In genomic region chr7:68399991-68400590, GRCh38 we compare ENCODE assay signal across 27 cellular contexts.
"Had no signal": no experiment of that assay in that cellular context is flagged by ENCODE, and none has a peak within 500 bp of the region (broad histone marks: within the 10 kb centered on the region; RNA-seq: fewer than 3 reads in every experiment).

No MANE protein-coding gene starts in this region.

- ATAC-seq: naive thymus-derived CD8-positive, alpha-beta T cell; natural killer cell treated with Interleukin-12 subunit alpha and Interleukin-12 subunit beta and Interleukin-15 and Interleukin-18, amount 100 ng/mL, for 72 hours; pancreas; right cardiac atrium; right lobe of liver; stimulated activated effector memory CD8-positive, alpha-beta T cell treated with anti-CD3 and anti-CD28 coated beads, Interleukin-12 subunit alpha, Interleukin-12 subunit beta, amount 100 ng/mL, for 72 hours; stimulated activated naive B cell treated with anti-CD40 and anti-IgM and Interleukin-4, amounts not matched to agents 10 μg/mL and 1 μg/mL and 100 μg/mL, for 72 hours had no signal

- H3K27me3 Mint-ChIP-seq: naive thymus-derived CD8-positive, alpha-beta T cell; natural killer cell treated with Interleukin-12 subunit alpha and Interleukin-12 subunit beta and Interleukin-15 and Interleukin-18, amount 100 ng/mL, for 72 hours; stimulated activated naive B cell treated with anti-CD40 and anti-IgM and Interleukin-4, amounts not matched to agents 10 μg/mL and 1 μg/mL and 100 μg/mL, for 72 hours; stimulated activated naive CD8-positive, alpha-beta T cell treated with anti-CD3 and anti-CD28 coated beads, Interleukin-15, Interleukin-2, amounts not matched to agents 100 ng/mL and 50 ng/mL, for 24 hours had no signal

- H3K27ac Mint-ChIP-seq: naive thymus-derived CD8-positive, alpha-beta T cell; natural killer cell treated with Interleukin-12 subunit alpha and Interleukin-12 subunit beta and Interleukin-15 and Interleukin-18, amount 100 ng/mL, for 72 hours; nephron progenitor cell; stimulated activated effector memory CD8-positive, alpha-beta T cell treated with anti-CD3 and anti-CD28 coated beads, Interleukin-12 subunit alpha, Interleukin-12 subunit beta, amount 100 ng/mL, for 72 hours; stimulated activated naive B cell treated with anti-CD40 and anti-IgM and Interleukin-4, amounts not matched to agents 10 μg/mL and 1 μg/mL and 100 μg/mL, for 72 hours; stimulated activated naive CD8-positive, alpha-beta T cell treated with anti-CD3 and anti-CD28 coated beads, Interleukin-15, Interleukin-2, amounts not matched to agents 100 ng/mL and 50 ng/mL, for 24 hours had no signal

- H3K4me3 ChIP-seq: pancreas, prostate gland, right lobe of liver, sigmoid colon, stomach, thoracic aorta, thyroid gland, tibial nerve, upper lobe of left lung, uterus had no signal

- H3K27me3 ChIP-seq: neutrophil, pancreas, right lobe of liver, sigmoid colon, stomach, thyroid gland, tibial nerve, upper lobe of left lung, uterus had no signal

- FAIRE-seq: pancreas, small intestine had no signal

- H3K4me1 Mint-ChIP-seq: naive thymus-derived CD8-positive, alpha-beta T cell; neural crest cell; stimulated activated effector memory CD8-positive, alpha-beta T cell treated with anti-CD3 and anti-CD28 coated beads, Interleukin-12 subunit alpha, Interleukin-12 subunit beta, amount 100 ng/mL, for 72 hours; stimulated activated naive B cell treated with anti-CD40 and anti-IgM and Interleukin-4, amounts not matched to agents 10 μg/mL and 1 μg/mL and 100 μg/mL, for 72 hours had no signal

- H3K36me3 ChIP-seq: neutrophil, pancreas, prostate gland, right lobe of liver, sigmoid colon, stomach, thoracic aorta, thyroid gland, tibial nerve, upper lobe of left lung, uterus had no signal

- H3K9me3 ChIP-seq: neutrophil, pancreas, prostate gland, right lobe of liver, sigmoid colon, stomach, thoracic aorta, thyroid gland, tibial nerve, upper lobe of left lung, uterus had no signal

- DNase-seq: naive thymus-derived CD8-positive, alpha-beta T cell; nephron progenitor cell; nucleus accumbens; pancreas; right cardiac atrium; right lobe of liver; sigmoid colon; small intestine; stimulated activated CD4-positive, alpha-beta T cell treated with anti-CD3 and anti-CD28 coated beads, Interleukin-15, amount 100 ng/mL, for 24 hours; stimulated activated CD4-positive, alpha-beta T cell treated with anti-CD3 and anti-CD28 coated beads, Interleukin-2, amount 100 ng/mL, for 24 hours; stimulated activated CD4-positive, alpha-beta T cell treated with anti-CD3 and anti-CD28 coated beads, Interleukin-2, amount 100 ng/mL, for 48 hours; stimulated activated CD4-positive, alpha-beta T cell treated with anti-CD3 and anti-CD28 coated beads, Interleukin-4, amount 100 ng/mL, for 24 hours; stimulated activated naive B cell treated with anti-CD40 and anti-IgM and Interleukin-4, amounts not matched to agents 10 μg/mL and 1 μg/mL and 100 μg/mL, for 72 hours; stimulated activated naive CD4-positive, alpha-beta T cell treated with Interleukin-2 at 50 U/mL for 16 hours; stomach; thyroid gland; trophoblast cell; upper lobe of left lung; uterus had no signal

- H3K27ac ChIP-seq: neutrophil, pancreas, prostate gland, right lobe of liver, sigmoid colon, stomach, thoracic aorta, thyroid gland, tibial nerve, upper lobe of left lung, uterus had no signal

- H3K36me3 Mint-ChIP-seq: naive thymus-derived CD8-positive, alpha-beta T cell; stimulated activated effector memory CD8-positive, alpha-beta T cell treated with anti-CD3 and anti-CD28 coated beads, Interleukin-12 subunit alpha, Interleukin-12 subunit beta, amount 100 ng/mL, for 72 hours; stimulated activated naive B cell treated with anti-CD40 and anti-IgM and Interleukin-4, amounts not matched to agents 10 μg/mL and 1 μg/mL and 100 μg/mL, for 72 hours had no signal

- H3K4me3 Mint-ChIP-seq: naive thymus-derived CD8-positive, alpha-beta T cell; natural killer cell treated with Interleukin-12 subunit alpha and Interleukin-12 subunit beta and Interleukin-15 and Interleukin-18, amount 100 ng/mL, for 72 hours; nephron progenitor cell; neural crest cell; stimulated activated effector memory CD8-positive, alpha-beta T cell treated with anti-CD3 and anti-CD28 coated beads, Interleukin-12 subunit alpha, Interleukin-12 subunit beta, amount 100 ng/mL, for 72 hours; stimulated activated naive B cell treated with anti-CD40 and anti-IgM and Interleukin-4, amounts not matched to agents 10 μg/mL and 1 μg/mL and 100 μg/mL, for 72 hours; stimulated activated naive CD8-positive, alpha-beta T cell treated with anti-CD3 and anti-CD28 coated beads, Interleukin-15, Interleukin-2, amounts not matched to agents 100 ng/mL and 50 ng/mL, for 24 hours had no signal

- H3K9me3 Mint-ChIP-seq: nephron progenitor cell had no signal

- H3K4me1 ChIP-seq: pancreas, prostate gland, right lobe of liver, sigmoid colon, stomach, thyroid gland, tibial nerve, upper lobe of left lung, uterus had no signal
